Comparison of ENCODE assay signal across 28 cellular contexts in genomic region chr10:125355657-125356056, GRCh38.
"Had no signal": no experiment of that assay in that cellular context is flagged by ENCODE, and none has a peak within 500 bp of the region (broad histone marks: within the 10 kb centered on the region; RNA-seq: fewer than 3 reads in every experiment).

No MANE protein-coding gene starts in this region.

- H3K27me3 ChIP-seq: brain microvascular endothelial cell, esophagus squamous epithelium had no signal

- H3K36me3 ChIP-seq: brain microvascular endothelial cell, esophagus squamous epithelium, WERI-Rb-1 had no signal

- H3K4me1 Mint-ChIP-seq: activated B cell treated with CpG ODN at 0.5 μM for 24 hours; activated T-helper 17 cell treated with anti-CD3 and anti-CD28 coated beads, Interleukin-2, amount 50 U/mL, for 72 hours; central memory CD8-positive, alpha-beta T cell; T-helper 17 cell had no signal

- H3K4me3 ChIP-seq: esophagus squamous epithelium had no signal

- DNase-seq: activated B cell treated with CpG ODN at 0.5 μM for 24 hours; activated CD4-positive, alpha-beta T cell treated with anti-CD3 and anti-CD28 coated beads for 48 hours; activated CD4-positive, alpha-beta T cell treated with anti-CD3 and anti-CD28 coated beads, Interleukin-2, amount 50 U/mL, for 1 hour; activated CD4-positive, alpha-beta T cell treated with anti-CD3 and anti-CD28 coated beads, Interleukin-2, amount 50 U/mL, for 48 hours; activated CD8-positive, alpha-beta memory T cell treated with anti-CD3 and anti-CD28 coated beads for 24 hours; activated CD8-positive, alpha-beta T cell treated with anti-CD3 and anti-CD28 coated beads for 36 hours; activated effector memory CD4-positive, alpha-beta T cell treated with Interleukin-2 at 50 U/mL for 16 hours; activated gamma-delta T cell treated with Interleukin-2 at 50 U/mL for 16 hours; activated naive CD4-positive, alpha-beta T cell treated with anti-CD3 and anti-CD28 coated beads, Interleukin-2, amount 50 U/mL, for 16 hours; activated naive CD4-positive, alpha-beta T cell treated with Interleukin-2 at 50 U/mL for 16 hours; activated T-cell treated with anti-CD3 and anti-CD28 coated beads, Interleukin-2, amount 50 U/mL, for 4 hours; amniotic stem cell; anterior cingulate cortex; brain microvascular endothelial cell; cortex of kidney; dermis blood vessel endothelial cell; effector CD4-positive, alpha-beta T cell; esophagus squamous epithelium; T-helper 1 cell; T-helper 17 cell; T1000; WERI-Rb-1 had no signal

- H3K9me3 Mint-ChIP-seq: activated T-cell treated with anti-CD3 and anti-CD28 coated beads, Interleukin-2, amount 50 U/mL, for 4 hours; T-helper 2 cell treated with Interferon-gamma antibody and Interleukin-4, amounts not matched to agents 5 μg/mL and 100 μg/mL, for 36 hours had no signal

- H3K36me3 Mint-ChIP-seq: activated naive CD8-positive, alpha-beta T cell had no signal

- H3K27me3 Mint-ChIP-seq: activated T-helper 17 cell treated with anti-CD3 and anti-CD28 coated beads, Interleukin-2, amount 50 U/mL, for 72 hours had no signal

- H3K9me3 ChIP-seq: esophagus squamous epithelium had no signal

- ATAC-seq: activated CD4-positive, CD25-positive, alpha-beta regulatory T cell treated with anti-CD3 and anti-CD28 coated beads, Interleukin-2, amount 50 U/mL, for 24 hours; activated CD8-positive, alpha-beta T cell treated with anti-CD3 and anti-CD28 coated beads for 36 hours; activated T-cell treated with anti-CD3 and anti-CD28 coated beads, Interleukin-2, amount 50 U/mL, for 4 hours; activated T-helper 17 cell treated with anti-CD3 and anti-CD28 coated beads, Interleukin-2, amount 50 U/mL, for 72 hours; T-helper 17 cell had no signal

- H3K4me3 Mint-ChIP-seq: activated B cell treated with CpG ODN at 0.5 μM for 24 hours; activated CD8-positive, alpha-beta T cell treated with anti-CD3 and anti-CD28 coated beads for 36 hours; activated naive CD8-positive, alpha-beta T cell; activated T-cell treated with anti-CD3 and anti-CD28 coated beads, Interleukin-2, amount 50 U/mL, for 4 hours; activated T-helper 17 cell treated with anti-CD3 and anti-CD28 coated beads, Interleukin-2, amount 50 U/mL, for 72 hours; central memory CD8-positive, alpha-beta T cell; T-helper 17 cell; T-helper 2 cell treated with Interferon-gamma antibody and Interleukin-4, amounts not matched to agents 5 μg/mL and 100 μg/mL, for 36 hours had no signal

- H3K27ac Mint-ChIP-seq: activated B cell treated with CpG ODN at 0.5 μM for 24 hours; activated CD8-positive, alpha-beta T cell treated with anti-CD3 and anti-CD28 coated beads for 36 hours; activated naive CD8-positive, alpha-beta T cell; activated T-helper 17 cell treated with anti-CD3 and anti-CD28 coated beads, Interleukin-2, amount 50 U/mL, for 72 hours; T-helper 17 cell; T-helper 2 cell treated with Interferon-gamma antibody and Interleukin-4, amounts not matched to agents 5 μg/mL and 100 μg/mL, for 36 hours had no signal

- H3K27ac ChIP-seq: brain microvascular endothelial cell, epithelial cell of prostate, esophagus squamous epithelium, WERI-Rb-1 had no signal

- H3K4me1 ChIP-seq: esophagus squamous epithelium had no signal
